ENCODE assay signal across 40 cellular contexts in genomic region chr1:107051266-107051665, GRCh38.
"Had no signal": no experiment of that assay in that cellular context is flagged by ENCODE, and none has a peak within 500 bp of the region (broad histone marks: within the 10 kb centered on the region; RNA-seq: fewer than 3 reads in every experiment).

No MANE protein-coding gene starts in this region.

- FAIRE-seq: astrocyte, bronchial epithelial cell had no signal

- H3K4me1 Mint-ChIP-seq: activated naive CD4-positive, alpha-beta T cell treated with anti-CD3 and anti-CD28 coated beads, Interleukin-2, amount 50 U/mL, for 24 hours; activated naive CD8-positive, alpha-beta T cell treated with anti-CD3 and anti-CD28 coated beads for 36 hours; activated T-helper 17 cell treated with anti-CD3 and anti-CD28 coated beads, Interleukin-2, amount 50 U/mL, for 72 hours had no signal

- H3K27ac Mint-ChIP-seq: activated naive CD4-positive, alpha-beta T cell treated with anti-CD3 and anti-CD28 coated beads for 36 hours; activated naive CD4-positive, alpha-beta T cell treated with anti-CD3 and anti-CD28 coated beads, Interleukin-2, amount 10 ng/mL, durations not matched to agents 7 days and 5 days; activated naive CD4-positive, alpha-beta T cell treated with anti-CD3 and anti-CD28 coated beads, Interleukin-2, amount 50 U/mL, for 24 hours; activated naive CD4-positive, alpha-beta T cell treated with anti-CD3 and anti-CD28 coated beads, Interleukin-2, amount 50 U/mL, for 72 hours; activated naive CD8-positive, alpha-beta T cell; activated naive CD8-positive, alpha-beta T cell treated with anti-CD3 and anti-CD28 coated beads for 36 hours; activated naive CD8-positive, alpha-beta T cell treated with anti-CD3 and anti-CD28 coated beads, Interleukin-2, amount 10 ng/mL, durations not matched to agents 7 days and 5 days; activated naive CD8-positive, alpha-beta T cell treated with anti-CD3 and anti-CD28 coated beads, Interleukin-2, amount 50 U/mL, for 24 hours; activated T-cell treated with anti-CD3 and anti-CD28 coated beads, Interleukin-2, amount 50 U/mL, for 24 hours; activated T-cell treated with anti-CD3 and anti-CD28 coated beads, Interleukin-2, amount 50 U/mL, for 72 hours; activated T-helper 1 cell treated with anti-CD3 and anti-CD28 coated beads, Interleukin-12 subunit alpha, Interleukin-12 subunit beta, Interleukin-2, Interleukin-4 antibody, amounts not matched to agents 30 ng/mL and 10 ng/mL and 1 ng/mL, durations not matched to agents 14 hours and 24 hours and 36 hours; activated T-helper 17 cell treated with anti-CD3 and anti-CD28 coated beads, Interleukin-2, amount 50 U/mL, for 72 hours; activated T-helper 2 cell treated with anti-CD3 and anti-CD28 coated beads, Interferon-gamma antibody, Interleukin-2, Interleukin-4, amounts not matched to agents 10 μg/mL and 5 μg/mL and 100 μg/mL, durations not matched to agents 14 hours and 24 hours and 36 hours; brain had no signal

- H3K36me3 Mint-ChIP-seq: activated naive CD4-positive, alpha-beta T cell treated with anti-CD3 and anti-CD28 coated beads, Interleukin-2, amount 10 ng/mL, durations not matched to agents 7 days and 5 days; activated naive CD4-positive, alpha-beta T cell treated with anti-CD3 and anti-CD28 coated beads, Interleukin-2, amount 50 U/mL, for 24 hours; activated naive CD8-positive, alpha-beta T cell treated with anti-CD3 and anti-CD28 coated beads, Interleukin-2, amount 10 ng/mL, durations not matched to agents 7 days and 5 days; brain had no signal

- ATAC-seq: activated naive CD4-positive, alpha-beta T cell treated with anti-CD3 and anti-CD28 coated beads, Interleukin-2, amount 50 U/mL, for 72 hours; activated naive CD8-positive, alpha-beta T cell treated with anti-CD3 and anti-CD28 coated beads, Interleukin-2, amount 50 U/mL, for 24 hours; activated T-cell treated with anti-CD3 and anti-CD28 coated beads, Interleukin-2, amount 50 U/mL, for 4 hours; activated T-cell treated with anti-CD3 and anti-CD28 coated beads, Interleukin-2, amount 50 U/mL, for 72 hours; activated T-helper 17 cell treated with anti-CD3 and anti-CD28 coated beads, Interleukin-2, amount 50 U/mL, for 72 hours; body of pancreas had no signal

- H3K4me3 ChIP-seq: adrenal gland, ascending aorta, body of pancreas, breast epithelium, cardiac muscle cell had no signal

- H3K27me3 ChIP-seq: adrenal gland, ascending aorta, body of pancreas, brain microvascular endothelial cell, breast epithelium, cardiac muscle cell had no signal

- H3K9me3 ChIP-seq: adrenal gland, ascending aorta, body of pancreas, breast epithelium had no signal

- H3K4me3 Mint-ChIP-seq: activated naive CD4-positive, alpha-beta T cell treated with anti-CD3 and anti-CD28 coated beads for 36 hours; activated naive CD4-positive, alpha-beta T cell treated with anti-CD3 and anti-CD28 coated beads, Interleukin-2, amount 10 ng/mL, durations not matched to agents 7 days and 5 days; activated naive CD4-positive, alpha-beta T cell treated with anti-CD3 and anti-CD28 coated beads, Interleukin-2, amount 50 U/mL, for 24 hours; activated naive CD8-positive, alpha-beta T cell; activated naive CD8-positive, alpha-beta T cell treated with anti-CD3 and anti-CD28 coated beads for 36 hours; activated naive CD8-positive, alpha-beta T cell treated with anti-CD3 and anti-CD28 coated beads, Interleukin-2, amount 10 ng/mL, durations not matched to agents 7 days and 5 days; activated naive CD8-positive, alpha-beta T cell treated with anti-CD3 and anti-CD28 coated beads, Interleukin-2, amount 50 U/mL, for 24 hours; activated T-cell treated with anti-CD3 and anti-CD28 coated beads, Interleukin-2, amount 50 U/mL, for 24 hours; activated T-cell treated with anti-CD3 and anti-CD28 coated beads, Interleukin-2, amount 50 U/mL, for 4 hours; activated T-cell treated with anti-CD3 and anti-CD28 coated beads, Interleukin-2, amount 50 U/mL, for 72 hours; activated T-helper 1 cell treated with anti-CD3 and anti-CD28 coated beads, Interleukin-12 subunit alpha, Interleukin-12 subunit beta, Interleukin-2, Interleukin-4 antibody, amounts not matched to agents 30 ng/mL and 10 ng/mL and 1 ng/mL, durations not matched to agents 14 hours and 24 hours and 36 hours; activated T-helper 17 cell treated with anti-CD3 and anti-CD28 coated beads, Interleukin-2, amount 50 U/mL, for 72 hours; central memory CD8-positive, alpha-beta T cell had no signal

- H3K9me3 Mint-ChIP-seq: activated naive CD4-positive, alpha-beta T cell treated with anti-CD3 and anti-CD28 coated beads for 36 hours; activated naive CD4-positive, alpha-beta T cell treated with anti-CD3 and anti-CD28 coated beads, Interleukin-2, amount 10 ng/mL, durations not matched to agents 7 days and 5 days; activated naive CD4-positive, alpha-beta T cell treated with anti-CD3 and anti-CD28 coated beads, Interleukin-2, amount 50 U/mL, for 72 hours; activated naive CD8-positive, alpha-beta T cell treated with anti-CD3 and anti-CD28 coated beads for 36 hours; activated naive CD8-positive, alpha-beta T cell treated with anti-CD3 and anti-CD28 coated beads, Interleukin-2, amount 10 ng/mL, durations not matched to agents 7 days and 5 days; activated T-cell treated with anti-CD3 and anti-CD28 coated beads, Interleukin-2, amount 50 U/mL, for 24 hours; activated T-cell treated with anti-CD3 and anti-CD28 coated beads, Interleukin-2, amount 50 U/mL, for 4 hours; activated T-helper 1 cell treated with anti-CD3 and anti-CD28 coated beads, Interleukin-12 subunit alpha, Interleukin-12 subunit beta, Interleukin-2, Interleukin-4 antibody, amounts not matched to agents 30 ng/mL and 10 ng/mL and 1 ng/mL, durations not matched to agents 14 hours and 24 hours and 36 hours; activated T-helper 17 cell treated with anti-CD3 and anti-CD28 coated beads, Interleukin-2, amount 50 U/mL, for 72 hours; central memory CD8-positive, alpha-beta T cell had no signal

- H3K27ac ChIP-seq: adrenal gland, ascending aorta, body of pancreas, brain microvascular endothelial cell, breast epithelium, cardiac muscle cell had no signal

- H3K4me1 ChIP-seq: adrenal gland, breast epithelium had no signal

- DNase-seq: activated effector memory CD4-positive, alpha-beta T cell treated with anti-CD3 and anti-CD28 coated beads, Interleukin-2, amount 50 U/mL, for 16 hours; activated effector memory CD4-positive, alpha-beta T cell treated with Interleukin-2 at 50 U/mL for 16 hours; activated gamma-delta T cell; activated gamma-delta T cell treated with Interleukin-2 at 50 U/mL for 16 hours; activated naive CD4-positive, alpha-beta T cell; activated naive CD4-positive, alpha-beta T cell treated with anti-CD3 and anti-CD28 coated beads for 36 hours; activated naive CD4-positive, alpha-beta T cell treated with anti-CD3 and anti-CD28 coated beads, Interleukin-2, amount 10 ng/mL, durations not matched to agents 7 days and 5 days; activated naive CD4-positive, alpha-beta T cell treated with anti-CD3 and anti-CD28 coated beads, Interleukin-2, amount 50 U/mL, for 16 hours; activated naive CD4-positive, alpha-beta T cell treated with Interleukin-2 at 50 U/mL for 16 hours; activated naive CD8-positive, alpha-beta T cell treated with anti-CD3 and anti-CD28 coated beads for 36 hours; activated naive CD8-positive, alpha-beta T cell treated with anti-CD3 and anti-CD28 coated beads, Interleukin-2, amount 10 ng/mL, durations not matched to agents 7 days and 5 days; activated naive CD8-positive, alpha-beta T cell treated with anti-CD3 and anti-CD28 coated beads, Interleukin-2, amount 50 U/mL, for 24 hours; activated T-cell treated with anti-CD3 and anti-CD28 coated beads, Interleukin-2, amount 50 U/mL, for 1 hour; activated T-cell treated with anti-CD3 and anti-CD28 coated beads, Interleukin-2, amount 50 U/mL, for 24 hours; activated T-cell treated with anti-CD3 and anti-CD28 coated beads, Interleukin-2, amount 50 U/mL, for 4 hours; activated T-cell treated with anti-CD3 and anti-CD28 coated beads, Interleukin-2, amount 50 U/mL, for 48 hours; activated T-cell treated with anti-CD3 and anti-CD28 coated beads, Interleukin-2, amount 50 U/mL, for 72 hours; adrenal gland; amniotic stem cell; amygdala; anterior cingulate cortex; aorta; body of pancreas; brain microvascular endothelial cell; caudate nucleus; central memory CD4-positive, alpha-beta T cell; cerebellar nuclear complex had no signal

- H3K36me3 ChIP-seq: adrenal gland, ascending aorta, brain microvascular endothelial cell, breast epithelium, cardiac muscle cell had no signal
